In genomic region chr22:44026066-44026629, GRCh38 we compare ENCODE assay signal across 9 cellular contexts. TPM values are rescaled to one million over a fixed set of nuclear protein-coding genes. Genes with fewer than 3 reads are reported as not detected.
A peak's percentile ranks its signal among the peaks of the same experiment; 100 is the strongest.
DNase-seq lines count a peak whose midpoint lies in the region; ATAC-seq and TF ChIP-seq lines count a peak whose summit lies in the region.
"Had no signal": no experiment of that assay in that cellular context is flagged by ENCODE, and none has a peak within 500 bp of the region (broad histone marks: within the 10 kb centered on the region; RNA-seq: fewer than 3 reads in every experiment).

No MANE protein-coding gene starts in this region.

- H3K36me3 Mint-ChIP-seq in CD4-positive, alpha-beta memory T cell = no peaks in the 10 kb centered on the region
- peaks cover 26% of the 10 kb centered on the region for H3K36me3 Mint-ChIP-seq in dendritic cell treated with granulocyte-macrophage colony-stimulating factor and Interleukin-4, amounts not matched to agents 40 ng/mL and 50 ng/mL, for 4 days (ENCODE audit: low read depth)
- H3K36me3 Mint-ChIP-seq: WTC11 had no signal

- H3K36me3 ChIP-seq in CD4-positive, alpha-beta memory T cell (ENCODE audit: insufficient read depth, low read length) = no peaks in the 10 kb centered on the region
- 0 out of 2 replicates have a peak, but pooled peaks cover under 1% of the 10 kb centered on the region for H3K36me3 ChIP-seq in MM.1S (replicated peaks; ENCODE audit: insufficient read depth, low read length)
- H3K36me3 ChIP-seq in prostate gland = no peaks in the 10 kb centered on the region

- H3K4me3 Mint-ChIP-seq in CD4-positive, alpha-beta memory T cell = peak overlapping the region; percentile 53 to 90 (median 84)
- peak overlapping the region; percentile 82 for H3K4me3 Mint-ChIP-seq in dendritic cell treated with granulocyte-macrophage colony-stimulating factor and Interleukin-4, amounts not matched to agents 40 ng/mL and 50 ng/mL, for 4 days

- H3K9me3 Mint-ChIP-seq in CD4-positive, alpha-beta memory T cell = no peaks in the 10 kb centered on the region
- no peaks in the 10 kb centered on the region for H3K9me3 Mint-ChIP-seq in dendritic cell treated with granulocyte-macrophage colony-stimulating factor and Interleukin-4, amounts not matched to agents 40 ng/mL and 50 ng/mL, for 4 days
- H3K9me3 Mint-ChIP-seq: WTC11 had no signal

- H3K27me3 ChIP-seq in CD4-positive, alpha-beta memory T cell (ENCODE audit: insufficient read depth, low read length) = no peaks in the 10 kb centered on the region
- H3K27me3 ChIP-seq in MM.1S (replicated peaks; ENCODE audit: insufficient read depth, low read length) = no peaks in the 10 kb centered on the region
- no peaks in the 10 kb centered on the region for H3K27me3 ChIP-seq in prostate gland (replicated peaks; ENCODE audit: insufficient read depth)

- intact Hi-C loops in CD4-positive, alpha-beta memory T cell (cut with micrococcal nuclease) = no loop called here
- intact Hi-C loops in dendritic cell treated with granulocyte-macrophage colony-stimulating factor and Interleukin-4, amounts not matched to agents 40 ng/mL and 50 ng/mL, for 4 days (cut with micrococcal nuclease) = loop anchor here (1.0 to 5.0 kb wide), 2 partner anchors 42 to 156 kb away; partner anchors contain the start of gene PARVG
- intact Hi-C loops in prostate gland (cut with DNase I) = no loop called here

- no peaks in the 10 kb centered on the region for H3K9me2 ChIP-seq in MM.1S (replicated peaks; ENCODE audit: insufficient read depth, low read length)

- POLR2A ChIA-PET in CD4-positive, alpha-beta memory T cell (lab: Charles Lee; ENCODE audit: partially characterized antibody) = interaction anchor here (0.7 to 2.1 kb wide), 6 partner anchors 11 to 155 kb away, joined by 3 to 6 read pairs (median 4); partner anchors contain the start of gene PARVG

- peak overlapping the region; percentile 30 for H2AFZ ChIP-seq in MM.1S (ENCODE audit: low read length)

- peak overlapping the region; percentile 69 for H3K27ac ChIP-seq in CD4-positive, alpha-beta memory T cell (ENCODE audit: low read depth, low read length)
- peak overlapping the region; percentile 98 for H3K27ac ChIP-seq in MM.1S (ENCODE audit: low read length)
- H3K27ac ChIP-seq in prostate gland = peak overlapping the region; percentile 39 to 71

- peaks cover 42% of the 10 kb centered on the region for H3K4me1 ChIP-seq in CD4-positive, alpha-beta memory T cell (ENCODE audit: insufficient read depth, low read length)
- H3K4me1 ChIP-seq in MM.1S (ENCODE audit: low read length) (peaks cover 10% of the 10 kb centered on the region; the same call in 1 of the 2 replicates), prostate gland (replicated peaks) (no peaks in the 10 kb centered on the region)

- WGBS in prostate gland = 72% methylated on average over 17 of the region's 17 CpGs

- peak overlapping the region; percentile 92 to 99 (median 95) for H3K27ac Mint-ChIP-seq in CD4-positive, alpha-beta memory T cell
- H3K27ac Mint-ChIP-seq in dendritic cell treated with granulocyte-macrophage colony-stimulating factor and Interleukin-4, amounts not matched to agents 40 ng/mL and 50 ng/mL, for 4 days = peak overlapping the region; percentile 100
- H3K27ac Mint-ChIP-seq: WTC11 had no signal

- TF ChIP-seq POLR2A in prostate gland (IDR thresholded peaks at IDR 0.05) = no peak

- no peak for TF ChIP-seq CTCF in MM.1S (IDR thresholded peaks at IDR 0.05; ENCODE audit: low read length)
- no peak for TF ChIP-seq CTCF in prostate gland (IDR thresholded peaks at IDR 0.05)

- H3K4me3 ChIP-seq in CD4-positive, alpha-beta memory T cell (ENCODE audit: low read length in 2 of 2) = no peak overlapping the region
- H3K4me3 ChIP-seq in MM.1S (ENCODE audit: low read length) = peak overlapping the region; percentile 87
- no peak overlapping the region for H3K4me3 ChIP-seq in prostate gland

- no peak for ATAC-seq in GM18870 (IDR thresholded peaks at IDR 0.05; ENCODE audit: unreplicated experiment)
- ATAC-seq in HG03108 (IDR thresholded peaks at IDR 0.05; ENCODE audit: unreplicated experiment) = no peak
- ATAC-seq: WTC11 had no signal

- no peaks in the 10 kb centered on the region for H4K20me1 ChIP-seq in MM.1S (ENCODE audit: insufficient read depth, low read length)

- no peaks in the 10 kb centered on the region for H3K27me3 Mint-ChIP-seq in CD4-positive, alpha-beta memory T cell
- no peaks in the 10 kb centered on the region for H3K27me3 Mint-ChIP-seq in dendritic cell treated with granulocyte-macrophage colony-stimulating factor and Interleukin-4, amounts not matched to agents 40 ng/mL and 50 ng/mL, for 4 days

- H3K79me2 ChIP-seq in MM.1S (ENCODE audit: low read length) = peaks cover 78% of the 10 kb centered on the region

- peak overlapping the region; percentile 94 for H3K9ac ChIP-seq in MM.1S (ENCODE audit: low read length)

- no peak for DNase-seq in CD4-positive, alpha-beta memory T cell
- no peak for DNase-seq in MM.1S
- no peak for DNase-seq in prostate gland (ENCODE audit: low spot score)
- DNase-seq in stimulated activated CD4-positive, alpha-beta T cell treated with anti-CD3 and anti-CD28 coated beads, Interleukin-12 subunit alpha, Interleukin-12 subunit beta, amount 100 ng/mL, for 4 hours = no peak
- no peak for DNase-seq in NCI-H2196 treated with DMSO at 0.1 percent for 48 hours (lab: John Stamatoyannopoulos, UW; ENCODE audit: unreplicated experiment)

- H3K4me2 ChIP-seq in MM.1S (ENCODE audit: low read depth, low read length) = peak overlapping the region; percentile 100

- peaks cover 28% of the 10 kb centered on the region for H3F3A ChIP-seq in MM.1S (ENCODE audit: insufficient read depth, low read length)

- no peaks in the 10 kb centered on the region for H3K9me3 ChIP-seq in CD4-positive, alpha-beta memory T cell (ENCODE audit: control insufficient read depth in 1 of 2, low read length in 2 of 2)
- H3K9me3 ChIP-seq in MM.1S (replicated peaks; ENCODE audit: insufficient read depth, low read length) (no peaks in the 10 kb centered on the region), prostate gland (no peaks in the 10 kb centered on the region)

- CTCF ChIA-PET in CD4-positive, alpha-beta memory T cell (lab: Charles Lee; ENCODE audit: partially characterized antibody) = interaction anchor here (1.0 kb wide), 1 partner anchor 33 kb away, joined by 5 read pairs; no protein-coding TSS in a partner anchor

- H3K4me1 Mint-ChIP-seq in CD4-positive, alpha-beta memory T cell = peaks cover 17 to 64% (median 40%) of the 10 kb centered on the region in 4 donors
- peaks cover 85% of the 10 kb centered on the region for H3K4me1 Mint-ChIP-seq in dendritic cell treated with granulocyte-macrophage colony-stimulating factor and Interleukin-4, amounts not matched to agents 40 ng/mL and 50 ng/mL, for 4 days (ENCODE audit: low read depth)

RNA-seq across cellular contexts. Expression of gene PARVB, which starts 2.0 kb away (rescaled TPM):
- total RNA-seq in CD4-positive, alpha-beta memory T cell = 10 to 100 TPM; 14.6 to 17.0 TPM
- 1 to 10 TPM; 3.4 to 5.0 TPM for polyA plus RNA-seq in CD4-positive, alpha-beta memory T cell
- total RNA-seq in prostate gland = 10 to 100 TPM; 11.7 to 28.4 TPM
